10 cellular contexts compared by ENCODE assay signal in the genomic region with DNA sequence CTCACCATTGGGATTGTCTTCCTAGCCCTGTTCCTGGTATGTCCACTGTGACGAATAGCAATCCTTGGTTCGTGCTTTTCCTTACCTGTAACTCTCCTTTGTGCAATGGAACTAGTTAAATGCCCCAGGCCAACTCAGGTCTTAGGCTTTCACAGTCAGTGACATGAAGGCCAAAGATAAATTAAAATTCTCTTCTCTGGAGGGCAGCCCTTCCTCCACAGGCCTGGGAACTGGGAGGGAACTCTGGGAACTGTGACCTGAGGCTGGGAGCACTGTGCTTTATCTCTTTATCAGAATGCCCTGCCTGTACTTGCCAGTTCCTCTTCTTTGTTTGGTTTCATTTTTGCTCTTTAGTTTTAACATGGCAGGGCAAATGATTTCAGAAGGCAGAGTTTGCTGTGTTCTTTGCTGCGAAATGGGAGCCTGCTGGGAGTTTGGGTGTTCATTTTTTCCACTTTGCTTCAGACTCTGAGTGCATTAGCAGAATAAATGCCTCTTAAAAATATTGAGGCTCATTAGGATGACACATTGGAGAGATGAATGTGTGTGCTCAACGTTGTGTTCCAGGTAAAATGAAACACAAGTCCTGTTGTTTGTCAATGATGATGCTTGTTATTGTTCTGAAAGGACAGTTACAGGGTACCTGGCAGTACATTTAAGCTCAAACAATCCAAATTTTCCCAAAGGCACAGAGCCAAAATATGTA.
DNase-seq lines count a peak whose midpoint lies in the region; ATAC-seq and TF ChIP-seq lines count a peak whose summit lies in the region.
"Had no signal": no experiment of that assay in that cellular context is flagged by ENCODE, and none has a peak within 500 bp of the region (broad histone marks: within the 10 kb centered on the region; RNA-seq: fewer than 3 reads in every experiment).

No MANE protein-coding gene starts in this region.

- H3K4me1 ChIP-seq in Peyer's patch (peaks cover 0 to 10% (median 0%) of the 10 kb centered on the region in 4 donors), neuron (ENCODE audit: insufficient read depth, low read length) (peaks cover 8% of the 10 kb centered on the region), thyroid gland (no peaks in the 10 kb centered on the region)

- peak overlapping the region; percentile 2 for H2AFZ ChIP-seq in neuron (ENCODE audit: low read depth, low read length)

- H3K27me3 ChIP-seq in Peyer's patch (no peaks in the 10 kb centered on the region), neuron (ENCODE audit: insufficient read depth, low read length) (no peaks in the 10 kb centered on the region), thyroid gland (no peaks in the 10 kb centered on the region)
- H3K27me3 ChIP-seq: brain microvascular endothelial cell had no signal

- TF ChIP-seq CTCF in Peyer's patch (IDR thresholded peaks at IDR 0.05) (no peak), thyroid gland (IDR thresholded peaks at IDR 0.05) (no peak)

- H3K9me3 ChIP-seq in Peyer's patch (peaks cover 0 to 4% (median 0%) of the 10 kb centered on the region in 4 donors), neuron (ENCODE audit: low read length) (peaks cover 10% of the 10 kb centered on the region), thyroid gland (no peaks in the 10 kb centered on the region)

- ATAC-seq in GM19023 (IDR thresholded peaks at IDR 0.05; ENCODE audit: unreplicated experiment) = peak; percentile 68
- peak; percentile 64 for ATAC-seq in HG02884 (IDR thresholded peaks at IDR 0.05; ENCODE audit: unreplicated experiment)
- ATAC-seq in GM18909 (IDR thresholded peaks at IDR 0.05; ENCODE audit: poor library complexity, unreplicated experiment) = no peak

- intact Hi-C loops in thyroid gland (cut with DNase I) = no loop called here

- no peaks in the 10 kb centered on the region for H3K36me3 ChIP-seq in Peyer's patch
- H3K36me3 ChIP-seq in neuron (ENCODE audit: insufficient read depth, low read length) = no peaks in the 10 kb centered on the region
- no peaks in the 10 kb centered on the region for H3K36me3 ChIP-seq in thyroid gland
- H3K36me3 ChIP-seq: brain microvascular endothelial cell had no signal

- H3K27ac ChIP-seq in Peyer's patch = peak overlapping the region in 1 of 4 donors; percentile 35
- H3K27ac ChIP-seq in thyroid gland = no peak overlapping the region
- H3K27ac ChIP-seq: brain microvascular endothelial cell had no signal

- TF ChIP-seq POLR2A in Peyer's patch (IDR thresholded peaks at IDR 0.05) (no peak), thyroid gland (IDR thresholded peaks at IDR 0.05) (no peak)

- DNase-seq in Peyer's patch = peak in 2 of 3 donors; percentile 46 to 51
- DNase-seq in NCI-H2081 (lab: John Stamatoyannopoulos, UW) = no peak
- DNase-seq in RPMI8226 = no peak
- DNase-seq in thyroid gland = no peak
- DNase-seq: activated CD4-positive, alpha-beta T cell treated with anti-CD3 and anti-CD28 coated beads, Interleukin-2, amount 10 ng/mL, durations not matched to agents 24 days and 14 days; brain microvascular endothelial cell had no signal

- 82 to 88% methylated on average over 4 of the region's 4 CpGs for WGBS in thyroid gland, 2 donors

- H3K4me3 ChIP-seq in Peyer's patch = no peak overlapping the region
- no peak overlapping the region for H3K4me3 ChIP-seq in neuron (ENCODE audit: low read length)
- H3K4me3 ChIP-seq in thyroid gland (replicated peaks in 1 of 3) = no peak overlapping the region

Comparison
In these comparisons a context has a peak if more than half of its experiments do, and no peak if none do; other contexts are left out.
1. DNase-seq: peak in Peyer's patch (2 of 3); none in NCI-H2081 (0 of 2), RPMI8226 (single experiment) and thyroid gland (0 of 2).